In the genomic region with DNA sequence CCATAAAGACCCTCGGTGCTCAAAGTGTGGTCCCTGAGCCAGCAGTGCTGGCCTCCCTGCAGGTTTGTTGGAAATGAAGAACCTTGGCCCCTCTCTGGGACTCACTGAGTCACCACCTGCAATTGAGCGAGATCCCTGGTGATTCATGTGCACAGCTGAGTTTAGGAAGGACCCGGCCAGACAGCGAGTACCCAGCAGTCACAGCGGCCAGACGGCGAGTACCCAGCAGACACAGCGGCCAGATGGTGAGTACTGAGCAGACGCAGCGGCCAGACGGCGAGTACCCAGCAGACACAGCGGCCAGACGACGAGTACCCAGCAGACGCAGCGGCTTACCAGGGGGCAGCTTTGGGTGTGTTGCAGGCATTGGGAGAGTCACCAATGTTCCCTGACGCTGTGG, we compare ENCODE assay signal across 22 cellular contexts.
DNase-seq lines count a peak whose midpoint lies in the region; ATAC-seq, FAIRE-seq and TF ChIP-seq lines count a peak whose summit lies in the region.
"Had no signal": no experiment of that assay in that cellular context is flagged by ENCODE, and none has a peak within 500 bp of the region (broad histone marks: within the 10 kb centered on the region; RNA-seq: fewer than 3 reads in every experiment).

No MANE protein-coding gene starts in this region.

- H2AFZ ChIP-seq in HepG2 (ENCODE audit: low read length) (no peak overlapping the region), astrocyte (ENCODE audit: low read depth, low read length) (no peak overlapping the region), neural progenitor cell (replicated peaks) (no peak overlapping the region)

- TF ChIP-seq EP300 in HepG2 (IDR thresholded peaks at IDR 0.05; ENCODE audit: low read depth in 2 of 2, low read length in 2 of 2) (no peak), HepG2 (CRISPR knock-in tag; IDR thresholded peaks at IDR 0.05; ENCODE audit: borderline replicate concordance) (no peak)

- DNase-seq in HepG2 (ENCODE audit: low spot score) (peak; percentile 7), right lobe of liver (no peak), astrocyte (ENCODE audit: low read depth) (peak; percentile 70), neural progenitor cell (ENCODE audit: low spot score) (no peak), cortex of kidney (lab: John Stamatoyannopoulos, UW) (no peak), HAP-1 (ENCODE audit: low spot score in 2 of 2) (no peak), sciatic nerve (ENCODE audit: low spot score) (no peak)
- no peak for DNase-seq in activated CD4-positive, CD25-positive, alpha-beta regulatory T cell treated with anti-CD3 and anti-CD28 coated beads, Interleukin-2, amount 50 U/mL, for 72 hours
- DNase-seq: activated CD4-positive, alpha-beta T cell treated with anti-CD3 and anti-CD28 coated beads for 48 hours; activated naive CD4-positive, alpha-beta T cell; activated T-cell treated with anti-CD3 and anti-CD28 coated beads, Interleukin-2, amount 50 U/mL, for 48 hours; amygdala; central memory CD4-positive, alpha-beta T cell; DND-41; glutamatergic neuron; NCI-H1436 treated with DMSO at 0.1 percent for 48 hours; stimulated activated CD8-positive, alpha-beta memory T cell treated with anti-CD3 and anti-CD28 coated beads, Interleukin-4, amount 100 ng/mL, for 48 hours had no signal

- intact Hi-C loops in HepG2 (cut with micrococcal nuclease; ENCODE audit: unreplicated experiment): no loop called here
- intact Hi-C loops in right lobe of liver (cut with DNase I): no loop called here
- intact Hi-C loops in sciatic nerve (cut with DNase I): no loop called here

- H3K4me3 Mint-ChIP-seq in astrocyte (ENCODE audit: unreplicated experiment) (no peak overlapping the region), neural progenitor cell (peak overlapping the region; percentile 64)
- H3K4me3 Mint-ChIP-seq: B cell; T-helper 1 cell treated with Interleukin-12 subunit alpha and Interleukin-12 subunit beta and Interleukin-4 antibody, amounts not matched to agents 30 μg/mL and 1 μg/mL, for 36 hours had no signal

- BruUV-seq in HepG2 (replicated peaks; lab: Mats Ljungman, UMichigan): TSS peak; percentile 73

- H3K4me3 ChIP-seq in HepG2 (replicated peaks in 1 of 3; ENCODE audit: insufficient read depth in 1 of 3, low read depth in 2 of 3, low read length in 3 of 3): peak overlapping the region in 1 of 3 experiments; percentile 49; a peak in 1 of 6 replicates
- H3K4me3 ChIP-seq in right lobe of liver: no peak overlapping the region
- H3K4me3 ChIP-seq in astrocyte (ENCODE audit: insufficient read depth, low read depth, low read length): no peak overlapping the region
- no peak overlapping the region for H3K4me3 ChIP-seq in neural progenitor cell
- no peak overlapping the region for H3K4me3 ChIP-seq in HAP-1
- H3K4me3 ChIP-seq: upper lobe of left lung had no signal

- H3K4me1 Mint-ChIP-seq in astrocyte (ENCODE audit: low read depth, unreplicated experiment) (peaks cover 6% of the 10 kb centered on the region), neural progenitor cell (peaks cover 32% of the 10 kb centered on the region)
- H3K4me1 Mint-ChIP-seq: B cell had no signal

- H3K9me3 ChIP-seq in HepG2 (ENCODE audit: low read length) (no peaks in the 10 kb centered on the region), right lobe of liver (no peaks in the 10 kb centered on the region), astrocyte (ENCODE audit: insufficient read depth, low read depth, low read length) (peaks cover 9% of the 10 kb centered on the region), neural progenitor cell (ENCODE audit: low read depth) (no peaks in the 10 kb centered on the region), HAP-1 (no peaks in the 10 kb centered on the region)
- H3K9me3 ChIP-seq: upper lobe of left lung had no signal

- H3F3A ChIP-seq in neural progenitor cell (ENCODE audit: low read depth): peaks cover 3% of the 10 kb centered on the region

- H3K27ac Mint-ChIP-seq in astrocyte (ENCODE audit: unreplicated experiment) (no peak overlapping the region), neural progenitor cell (no peak overlapping the region)
- H3K27ac Mint-ChIP-seq: B cell; T-helper 1 cell treated with Interleukin-12 subunit alpha and Interleukin-12 subunit beta and Interleukin-4 antibody, amounts not matched to agents 30 μg/mL and 1 μg/mL, for 36 hours had no signal

- FAIRE-seq in HepG2 (lab: Jason Lieb, UNC) (no peak), astrocyte (lab: Jason Lieb, UNC) (no peak)
- FAIRE-seq: H54 had no signal

- TF ChIP-seq CTCF in HepG2 (CRISPR knock-in tag; IDR thresholded peaks at IDR 0.05) (no peak), right lobe of liver (IDR thresholded peaks at IDR 0.05) (no peak), astrocyte (IDR thresholded peaks at IDR 0.05; ENCODE audit: insufficient read depth, low read depth, low read length) (no peak), neural progenitor cell (IDR thresholded peaks at IDR 0.05) (no peak)

- H3K9ac ChIP-seq in HepG2 (ENCODE audit: insufficient read depth, low read depth, low read length) (peak overlapping the region; percentile 38; the same call in 1 of the 2 replicates), astrocyte (ENCODE audit: low read length) (no peak overlapping the region), neural progenitor cell (no peak overlapping the region)

- H3K36me3 Mint-ChIP-seq in astrocyte (ENCODE audit: low read depth, unreplicated experiment): peaks cover 3% of the 10 kb centered on the region
- peaks cover 6% of the 10 kb centered on the region for H3K36me3 Mint-ChIP-seq in neural progenitor cell

- POLR2A ChIA-PET in HepG2 (lab: Yijun Ruan, JAX): interaction anchor here (1.0 to 2.8 kb wide), 4 partner anchors 22 to 128 kb away, joined by 3 to 9 read pairs (median 5); no protein-coding TSS in a partner anchor

- WGBS in HepG2 (ENCODE audit: low lambda C conversion rate): no CpG with 5 or more reads among the region's 18 CpGs
- WGBS in right lobe of liver (ENCODE audit: insufficient coverage, low coverage, low lambda C conversion rate, missing lambda C conversion rate): 91% methylated on average over 11 of the region's 18 CpGs

- peak overlapping the region; percentile 24 for H3K27ac ChIP-seq in HepG2 (ENCODE audit: extremely low read length, insufficient read depth, low read length)
- H3K27ac ChIP-seq in right lobe of liver: no peak overlapping the region
- H3K27ac ChIP-seq in astrocyte (ENCODE audit: low read depth, low read length): no peak overlapping the region
- H3K27ac ChIP-seq in neural progenitor cell: no peak overlapping the region

- H3K27me3 ChIP-seq in HepG2 (ENCODE audit: control insufficient read depth in 1 of 2, insufficient read depth in 2 of 2, low read length in 2 of 2) (no peaks in the 10 kb centered on the region; a peak in 2 of 5 replicates), right lobe of liver (no peaks in the 10 kb centered on the region), astrocyte (ENCODE audit: insufficient read depth, low read length) (no peaks in the 10 kb centered on the region), neural progenitor cell (no peaks in the 10 kb centered on the region), HAP-1 (ENCODE audit: low read depth) (no peaks in the 10 kb centered on the region)
- H3K27me3 ChIP-seq: upper lobe of left lung had no signal

- H4K20me1 ChIP-seq in HepG2 (ENCODE audit: insufficient read depth, low read length) (no peaks in the 10 kb centered on the region), astrocyte (ENCODE audit: insufficient read depth, low read length) (no peaks in the 10 kb centered on the region), neural progenitor cell (ENCODE audit: low read depth) (no peaks in the 10 kb centered on the region)

- peaks cover 34% of the 10 kb centered on the region for H3K4me1 ChIP-seq in HepG2 (ENCODE audit: insufficient read depth, low read length)
- H3K4me1 ChIP-seq in right lobe of liver: no peaks in the 10 kb centered on the region
- peaks cover 14% of the 10 kb centered on the region for H3K4me1 ChIP-seq in astrocyte (ENCODE audit: insufficient read depth, low read length)
- peaks cover 9% of the 10 kb centered on the region for H3K4me1 ChIP-seq in neural progenitor cell
- H3K4me1 ChIP-seq in HAP-1: no peaks in the 10 kb centered on the region

- peak; percentile 15; the same call in 2 of the 3 replicates for ATAC-seq in HepG2
- ATAC-seq in right lobe of liver: no peak
- ATAC-seq in sciatic nerve: no peak
- ATAC-seq: Panc1 had no signal

- TF ChIP-seq POLR2A in HepG2 (IDR thresholded peaks at IDR 0.05; ENCODE audit: insufficient read depth in 1 of 2, low read depth in 2 of 2, low read length in 2 of 2): no peak
- no peak for TF ChIP-seq POLR2A in right lobe of liver (IDR thresholded peaks at IDR 0.05)

- in situ Hi-C loops in HepG2 (cut with HindIII; ENCODE audit: extremely low pct_ligation_motif_present, low pct_unique_long_range_greater_than_20kb): no loop called here
- in situ Hi-C loops in HAP-1 (cut with MboI; ENCODE audit: low sequenced_read_pairs): no loop called here

- H3K27me3 Mint-ChIP-seq in astrocyte (ENCODE audit: low read depth, unreplicated experiment) (peaks cover under 1% of the 10 kb centered on the region), neural progenitor cell (ENCODE audit: insufficient read depth, low read depth) (peaks cover 12% of the 10 kb centered on the region)

- H3K36me3 ChIP-seq in HepG2 (replicated peaks in 1 of 2; ENCODE audit: control insufficient read depth in 1 of 2, insufficient read depth in 2 of 2, low read length in 2 of 2) (no peaks in the 10 kb centered on the region), right lobe of liver (no peaks in the 10 kb centered on the region), astrocyte (ENCODE audit: insufficient read depth, low read length) (peaks cover 2% of the 10 kb centered on the region), neural progenitor cell (no peaks in the 10 kb centered on the region), HAP-1 (replicated peaks) (no peaks in the 10 kb centered on the region)
- H3K36me3 ChIP-seq: upper lobe of left lung had no signal

- TF ChIP-seq RAD21 in HepG2 (CRISPR knock-in tag; IDR thresholded peaks at IDR 0.05): no peak

- H3K9me3 Mint-ChIP-seq in astrocyte (ENCODE audit: unreplicated experiment) (peaks cover 8% of the 10 kb centered on the region), neural progenitor cell (no peaks in the 10 kb centered on the region)
- H3K9me3 Mint-ChIP-seq: T-helper 1 cell treated with Interleukin-12 subunit alpha and Interleukin-12 subunit beta and Interleukin-4 antibody, amounts not matched to agents 30 μg/mL and 1 μg/mL, for 36 hours had no signal

- no peaks in the 10 kb centered on the region for H3K79me2 ChIP-seq in HepG2 (ENCODE audit: insufficient read depth, low read length)
- peaks cover 2% of the 10 kb centered on the region for H3K79me2 ChIP-seq in astrocyte (ENCODE audit: insufficient read depth, low read length)
- no peaks in the 10 kb centered on the region for H3K79me2 ChIP-seq in neural progenitor cell (ENCODE audit: low read depth)

- CTCF ChIA-PET in HepG2 (lab: Yijun Ruan, JAX; ENCODE audit: low intra/inter-chr PET ratio, low total read pairs): no interaction called here

- peak overlapping the region; percentile 72 for H3K4me2 ChIP-seq in HepG2 (ENCODE audit: low read depth, low read length)
- no peak overlapping the region for H3K4me2 ChIP-seq in astrocyte (ENCODE audit: low read length)
- H3K4me2 ChIP-seq in neural progenitor cell: no peak overlapping the region

Comparison
In these comparisons a context has a peak if more than half of its experiments do, and no peak if none do; other contexts are left out.
1. DNase-seq: peak in HepG2 (single experiment) and astrocyte (single experiment); none in right lobe of liver (0 of 3), neural progenitor cell (single experiment), cortex of kidney (single experiment), activated CD4-positive, CD25-positive, alpha-beta regulatory T cell treated with anti-CD3 and anti-CD28 coated beads, Interleukin-2, amount 50 U/mL, for 72 hours (single experiment), HAP-1 (0 of 2) and sciatic nerve (single experiment).